ENCODE assay signal across 37 cellular contexts in the genomic region with DNA sequence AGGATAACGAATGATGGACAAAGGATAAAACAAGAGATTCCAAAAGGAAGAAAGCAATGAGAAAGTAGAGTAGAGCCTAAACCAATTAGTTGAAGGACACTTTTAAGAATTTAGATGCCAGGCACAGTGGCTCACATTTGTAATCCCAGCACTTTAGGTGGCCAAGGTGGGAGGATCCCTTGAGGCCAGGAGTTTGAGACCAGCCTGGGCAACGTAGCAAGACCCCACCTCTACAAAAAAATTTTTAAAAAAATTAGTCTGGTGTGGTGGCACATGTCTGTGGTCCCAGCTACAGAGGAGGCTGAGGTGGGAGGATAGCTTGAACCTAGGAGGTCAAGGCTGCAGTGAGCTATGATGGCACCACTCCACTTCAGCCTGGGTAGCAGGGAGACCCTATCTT. TPM values are rescaled to one million over a fixed set of nuclear protein-coding genes. Genes with fewer than 3 reads are reported as not detected.
"Had no signal": no experiment of that assay in that cellular context is flagged by ENCODE, and none has a peak within 500 bp of the region (broad histone marks: within the 10 kb centered on the region; RNA-seq: fewer than 3 reads in every experiment).

No MANE protein-coding gene starts in this region.

- H3K4me3 ChIP-seq: MG63 had no signal

- DNase-seq: Karpas-422, Kasumi-1, MG63, MM.1S, MV-4-11, NCI-H1048, NCI-H1092, NCI-H1092 treated with DMSO at 0.1 percent for 48 hours, NCI-H1105, NCI-H1105 treated with DMSO at 0.1 percent for 48 hours, NCI-H1417, NCI-H1417 treated with DMSO at 0.1 percent for 48 hours, NCI-H1436, NCI-H1436 treated with DMSO at 0.1 percent for 48 hours, NCI-H146, NCI-H1694, NCI-H1694 treated with DMSO at 0.1 percent for 48 hours, NCI-H187, NCI-H187 treated with DMSO at 0.1 percent for 48 hours, NCI-H1930, NCI-H2029, NCI-H2029 treated with DMSO at 0.1 percent for 48 hours, NCI-H2081, NCI-H2081 treated with DMSO at 0.1 percent for 48 hours, NCI-H2107, NCI-H2171, NCI-H2171 treated with DMSO at 0.1 percent for 48 hours, NCI-H2227 treated with DMSO at 0.1 percent for 48 hours, NCI-H226, NCI-H345, NCI-H446, NCI-H446 treated with DMSO at 0.1 percent for 48 hours, NCI-H510A, NCI-H510A treated with DMSO at 0.1 percent for 48 hours, NCI-H524 had no signal

- H3K36me3 ChIP-seq: MG63 had no signal

RNA-seq across cellular contexts. Expression of gene ABCA10, which starts 20.0 kb away (rescaled TPM):
- total RNA-seq: LHCN-M2, M059J had no signal
